ENCODE assay signal across 13 cellular contexts in the genomic region with DNA sequence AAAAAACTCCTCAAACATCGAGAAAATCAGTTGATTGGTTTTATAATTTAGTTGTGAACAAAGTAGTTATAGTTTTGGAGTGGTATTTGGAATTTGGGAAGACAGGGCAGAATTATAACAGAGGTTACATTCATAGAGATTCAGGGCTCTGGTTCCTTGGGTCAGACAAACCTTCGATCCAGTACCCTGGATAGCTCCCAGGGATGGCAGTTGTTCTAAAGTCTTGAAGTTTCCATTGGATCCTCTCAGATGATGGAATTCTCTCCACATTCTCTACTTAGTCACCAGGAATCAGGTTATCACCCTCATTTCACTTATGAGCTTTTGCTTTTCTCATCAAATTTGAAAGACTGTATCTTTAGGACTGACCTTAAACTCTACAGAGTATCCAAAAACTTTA.
A peak's percentile ranks its signal among the peaks of the same experiment; 100 is the strongest.
DNase-seq lines count a peak whose midpoint lies in the region; ATAC-seq, FAIRE-seq and TF ChIP-seq lines count a peak whose summit lies in the region.
"Had no signal": no experiment of that assay in that cellular context is flagged by ENCODE, and none has a peak within 500 bp of the region (broad histone marks: within the 10 kb centered on the region; RNA-seq: fewer than 3 reads in every experiment).

No MANE protein-coding gene starts in this region.

- H3K4me3 ChIP-seq in GM23338 (no peak overlapping the region), fibroblast of lung (replicated peaks in 1 of 4; ENCODE audit: control extremely low read depth in 1 of 4, insufficient read depth in 1 of 4, low read depth in 3 of 4, low read length in 4 of 4) (no peak overlapping the region), body of pancreas (no peak overlapping the region)
- H3K4me3 ChIP-seq: colonic mucosa had no signal

- CTCF ChIA-PET in Calu3 (lab: Charles Lee) = no interaction called here

- no peaks in the 10 kb centered on the region for H3F3A ChIP-seq in GM23338 (replicated peaks; ENCODE audit: low read depth)

- H3K9me3 Mint-ChIP-seq in GM23338 (no peaks in the 10 kb centered on the region), Calu3 (ENCODE audit: low read depth, unreplicated experiment) (no peaks in the 10 kb centered on the region)
- H3K9me3 Mint-ChIP-seq: CD4-positive, alpha-beta T cell had no signal

- H3K27me3 ChIP-seq in GM23338 (ENCODE audit: insufficient read depth) (no peaks in the 10 kb centered on the region), fibroblast of lung (ENCODE audit: control insufficient read depth, insufficient read depth, low read length) (no peaks in the 10 kb centered on the region), body of pancreas (no peaks in the 10 kb centered on the region)
- H3K27me3 ChIP-seq: colonic mucosa had no signal

- no peak overlapping the region for H3K4me2 ChIP-seq in GM23338
- H3K4me2 ChIP-seq in fibroblast of lung (ENCODE audit: extremely low read depth, insufficient read depth, low read length) = no peak overlapping the region

- peak; percentile 51 for DNase-seq in GM23338 (ENCODE audit: low spot score)
- peak; percentile 1 for DNase-seq in RPMI7951 (ENCODE audit: low read depth)
- DNase-seq in fibroblast of lung (ENCODE audit: low read depth in 2 of 2) = peak; percentile 32 to 49
- peak; percentile 77 for DNase-seq in myocyte (ENCODE audit: low read depth)
- no peak for DNase-seq in Calu3
- no peak for DNase-seq in body of pancreas
- no peak for DNase-seq in GM19239 (ENCODE audit: insufficient read length, low spot score)
- DNase-seq: activated CD4-positive, alpha-beta T cell treated with anti-CD3 and anti-CD28 coated beads, Interleukin-2, amount 50 U/mL, for 4 hours; activated naive CD4-positive, alpha-beta T cell; CD4-positive, alpha-beta T cell; colonic mucosa; NCI-H1436 treated with DMSO at 0.1 percent for 48 hours had no signal

- H3K4me1 ChIP-seq in GM23338 (ENCODE audit: insufficient read depth) (no peaks in the 10 kb centered on the region), fibroblast of lung (ENCODE audit: control insufficient read depth, extremely low read depth, insufficient read depth, low read length) (no peaks in the 10 kb centered on the region), body of pancreas (no peaks in the 10 kb centered on the region)
- H3K4me1 ChIP-seq: colonic mucosa had no signal

- H3K36me3 Mint-ChIP-seq in GM23338 (ENCODE audit: low read depth) (no peaks in the 10 kb centered on the region), Calu3 (ENCODE audit: insufficient read depth, unreplicated experiment) (no peaks in the 10 kb centered on the region)

- H3K9me3 ChIP-seq in fibroblast of lung (ENCODE audit: control insufficient read depth, insufficient read depth, low read depth, low read length) (no peaks in the 10 kb centered on the region), body of pancreas (no peaks in the 10 kb centered on the region)
- H3K9me3 ChIP-seq: colonic mucosa had no signal

- ATAC-seq in GM23338 (peak; percentile 64), GM21576 (IDR thresholded peaks at IDR 0.05; ENCODE audit: unreplicated experiment) (no peak), body of pancreas (no peak)

- no peak overlapping the region for H3K9ac ChIP-seq in fibroblast of lung (ENCODE audit: insufficient read depth, low read length)

- TF ChIP-seq CTCF in GM23338 (conservative IDR thresholded peaks at IDR 0.05; ENCODE audit: low read depth in 2 of 2) (no peak), fibroblast of lung (conservative IDR thresholded peaks at IDR 0.05 in 1 of 2, IDR thresholded peaks at IDR 0.05 in 1 of 2; ENCODE audit: low read depth in 1 of 2, low read length in 2 of 2) (no peak), Calu3 (IDR thresholded peaks at IDR 0.05; ENCODE audit: unreplicated experiment) (no peak), body of pancreas (IDR thresholded peaks at IDR 0.05) (no peak)

- H4K20me1 ChIP-seq in GM23338 (replicated peaks; ENCODE audit: insufficient read depth) (no peaks in the 10 kb centered on the region), fibroblast of lung (ENCODE audit: control insufficient read depth, extremely low read depth, insufficient read depth, low read length) (no peaks in the 10 kb centered on the region)

- H3K4me1 Mint-ChIP-seq in GM23338 = no peaks in the 10 kb centered on the region
- H3K4me1 Mint-ChIP-seq in Calu3 (ENCODE audit: low read depth, unreplicated experiment) = peaks cover 8% of the 10 kb centered on the region

- no peak overlapping the region for H3K4me3 Mint-ChIP-seq in GM23338
- H3K4me3 Mint-ChIP-seq in Calu3 (ENCODE audit: low read depth, unreplicated experiment) = no peak overlapping the region
- H3K4me3 Mint-ChIP-seq: CD4-positive, alpha-beta T cell had no signal

- H2AFZ ChIP-seq in GM23338 (no peak overlapping the region), fibroblast of lung (ENCODE audit: low read length) (no peak overlapping the region)

- 60 to 63% methylated on average over 2 of the region's 2 CpGs for WGBS in body of pancreas, 2 donors

- H3K79me2 ChIP-seq in GM23338 (replicated peaks; ENCODE audit: insufficient read depth) (no peaks in the 10 kb centered on the region), fibroblast of lung (ENCODE audit: control insufficient read depth, insufficient read depth, low read length) (no peaks in the 10 kb centered on the region)

- H3K27ac ChIP-seq in GM23338 (ENCODE audit: low read depth) (no peak overlapping the region), fibroblast of lung (ENCODE audit: insufficient read depth, low read length) (no peak overlapping the region), body of pancreas (no peak overlapping the region)
- H3K27ac ChIP-seq: colonic mucosa had no signal

- BruUV-seq in Calu3 (replicated peaks; lab: Mats Ljungman, UMichigan) = no TSS peak

- H3K27me3 Mint-ChIP-seq in GM23338 (ENCODE audit: insufficient read depth, low read depth, poor library complexity) (peaks cover 1% of the 10 kb centered on the region), Calu3 (ENCODE audit: unreplicated experiment) (no peaks in the 10 kb centered on the region)
- H3K27me3 Mint-ChIP-seq: CD4-positive, alpha-beta T cell had no signal

- no peak for FAIRE-seq in GM19239 (lab: Jason Lieb, UNC)

- H3K27ac Mint-ChIP-seq in GM23338 (no peak overlapping the region), Calu3 (ENCODE audit: unreplicated experiment) (no peak overlapping the region)
- H3K27ac Mint-ChIP-seq: CD4-positive, alpha-beta T cell had no signal

- H3K36me3 ChIP-seq in GM23338 (ENCODE audit: insufficient read depth) (no peaks in the 10 kb centered on the region), fibroblast of lung (ENCODE audit: control insufficient read depth, insufficient read depth, low read length) (no peaks in the 10 kb centered on the region), body of pancreas (replicated peaks in 1 of 2; ENCODE audit: insufficient read depth in 1 of 2, low read depth in 2 of 2) (no peaks in the 10 kb centered on the region)
- H3K36me3 ChIP-seq: colonic mucosa had no signal

- peaks cover 7% of the 10 kb centered on the region; the same call in 1 of the 2 replicates for H3K9me2 ChIP-seq in GM23338 (ENCODE audit: insufficient read depth)

- no peak for TF ChIP-seq POLR2A in body of pancreas (IDR thresholded peaks at IDR 0.05)

- intact Hi-C loops in Calu3 (cut with micrococcal nuclease; ENCODE audit: unreplicated experiment) = no loop called here
- intact Hi-C loops in body of pancreas (cut with DNase I) = no loop called here

TF ChIP-seq in GM23338, 12 proteins besides CTCF, POLR2A, EP300 and RAD21 (continues in another document):
- TF ChIP-seq EZH2phosphoT487 (IDR thresholded peaks at IDR 0.05; ENCODE audit: unreplicated experiment) = no peak
- TF ChIP-seq NANOG (IDR thresholded peaks at IDR 0.05; ENCODE audit: borderline replicate concordance) = no peak
- TF ChIP-seq POLR2AphosphoS5 (IDR thresholded peaks at IDR 0.05; ENCODE audit: low read depth) = no peak
- no peak for TF ChIP-seq ZNF331 (CRISPR knock-in tag; IDR thresholded peaks at IDR 0.05; ENCODE audit: low read depth)
- TF ChIP-seq ZNF114 (CRISPR knock-in tag; IDR thresholded peaks at IDR 0.05) = no peak
- no peak for TF ChIP-seq CREB1 (CRISPR knock-in tag; IDR thresholded peaks at IDR 0.05; ENCODE audit: low read depth)

Comparison
In these comparisons a context has a peak if more than half of its experiments do, and no peak if none do; other contexts are left out.
1. DNase-seq: peak in GM23338 (single experiment), RPMI7951 (single experiment), fibroblast of lung (2 of 2) and myocyte (single experiment); none in Calu3 (single experiment), body of pancreas (0 of 4) and GM19239 (single experiment).